Comparison of ENCODE assay signal across 9 cellular contexts in genomic region chr2:221104391-221104811, GRCh38.
DNase-seq lines count a peak whose midpoint lies in the region; ATAC-seq and TF ChIP-seq lines count a peak whose summit lies in the region.
"Had no signal": no experiment of that assay in that cellular context is flagged by ENCODE, and none has a peak within 500 bp of the region (broad histone marks: within the 10 kb centered on the region; RNA-seq: fewer than 3 reads in every experiment).

No MANE protein-coding gene starts in this region.

- no peak for TF ChIP-seq CTCF in brain (conservative IDR thresholded peaks at IDR 0.05)
- TF ChIP-seq CTCF in lower leg skin (IDR thresholded peaks at IDR 0.05) = no peak

- H3K27ac Mint-ChIP-seq in brain = peak overlapping the region; percentile 55 to 92 (median 66)

- WGBS in lower leg skin, 2 donors = 1 to 9% methylated on average over 12 of the region's 12 CpGs

- peak overlapping the region in 2 of 5 experiments; percentile 19 to 72 for H3K4me3 Mint-ChIP-seq in brain

- TF ChIP-seq POLR2A in lower leg skin (IDR thresholded peaks at IDR 0.05) = no peak

- intact Hi-C loops in lower leg skin (cut with DNase I; ENCODE audit: low total_unique reads) = no loop called here

- H3K4me3 ChIP-seq in lower leg skin (ENCODE audit: low read depth, poor library complexity, severe bottlenecking) = no peak overlapping the region
- H3K4me3 ChIP-seq: BLaER1 treated with 17β-estradiol and CSF1 and Interleukin-3, amounts not matched to agents 10 nM and 100 nM had no signal

- ATAC-seq in HG03025 (IDR thresholded peaks at IDR 0.05; ENCODE audit: low FRiP score, unreplicated experiment) = no peak

- DNase-seq in NCI-H748 (lab: John Stamatoyannopoulos, UW; ENCODE audit: unreplicated experiment) = peak; percentile 61
- DNase-seq in NCI-H748 treated with DMSO at 0.1 percent for 48 hours (lab: John Stamatoyannopoulos, UW) = no peak
- peak; percentile 58 to 94 for DNase-seq in lower leg skin (ENCODE audit: low spot score in 2 of 2)
- DNase-seq in ureter (ENCODE audit: low spot score) = peak; percentile 57
- DNase-seq in 8988T = no peak
- no peak for DNase-seq in SKM-1 treated with dmso at 0.1 percent for 144 hours (lab: John Stamatoyannopoulos, UW; ENCODE audit: unreplicated experiment)

- no peaks in the 10 kb centered on the region for H3K36me3 Mint-ChIP-seq in brain

- H3K9me3 Mint-ChIP-seq in brain = peaks cover 0 to 12% (median 2%) of the 10 kb centered on the region in 5 experiments

- peaks cover 11% of the 10 kb centered on the region for H3K4me1 Mint-ChIP-seq in brain

- H3K27me3 Mint-ChIP-seq in brain = no peaks in the 10 kb centered on the region

Comparison
In these comparisons a context has a peak if more than half of its experiments do, and no peak if none do; other contexts are left out.
1. DNase-seq: peak in NCI-H748 (single experiment), lower leg skin (2 of 2) and ureter (single experiment); none in NCI-H748 treated with DMSO at 0.1 percent for 48 hours (single experiment), 8988T (single experiment) and SKM-1 treated with dmso at 0.1 percent for 144 hours (single experiment).